ENCODE assay signal across 1 cellular context in the genomic region with DNA sequence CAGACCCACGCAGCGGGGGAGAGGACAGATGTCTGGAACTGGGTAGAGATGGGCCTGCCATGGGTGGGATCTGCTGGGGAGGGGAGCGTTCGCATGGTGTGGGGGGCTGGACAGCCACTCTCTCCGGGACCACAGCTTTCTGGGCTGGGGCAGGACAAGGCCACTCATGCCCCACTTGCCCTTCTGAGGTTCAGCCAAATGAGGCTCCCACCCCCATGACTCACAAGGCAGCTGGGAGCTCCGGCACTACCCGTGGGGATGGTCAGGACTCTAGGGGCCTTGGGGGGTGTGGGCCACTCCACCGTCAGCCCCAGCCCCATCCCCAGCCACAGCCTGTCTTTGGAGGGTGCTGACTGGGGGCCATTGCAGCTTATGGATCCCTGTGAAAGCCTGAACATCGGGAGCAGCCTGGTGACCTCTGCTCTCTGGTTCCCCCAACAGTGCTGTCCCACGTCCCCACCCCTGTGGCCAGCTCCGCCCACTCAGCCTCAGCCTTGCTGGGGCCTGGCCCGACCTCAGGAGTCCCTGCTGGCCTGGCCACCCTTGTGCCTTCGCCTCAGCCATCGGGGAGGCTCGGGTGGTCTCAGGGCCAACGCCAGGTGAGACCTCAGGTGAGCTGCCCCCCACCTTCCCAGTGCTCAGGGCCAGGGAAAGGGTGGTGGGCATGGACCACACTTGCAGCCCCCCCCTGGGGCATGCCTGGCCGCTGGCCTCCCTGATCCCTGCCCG.
TF ChIP-seq lines count a peak whose summit lies in the region.

No MANE protein-coding gene starts in this region.

TF ChIP-seq in HepG2, 621 proteins besides CTCF, POLR2A, EP300 and RAD21 (continued from another document):
- TF ChIP-seq, protein P1, sequence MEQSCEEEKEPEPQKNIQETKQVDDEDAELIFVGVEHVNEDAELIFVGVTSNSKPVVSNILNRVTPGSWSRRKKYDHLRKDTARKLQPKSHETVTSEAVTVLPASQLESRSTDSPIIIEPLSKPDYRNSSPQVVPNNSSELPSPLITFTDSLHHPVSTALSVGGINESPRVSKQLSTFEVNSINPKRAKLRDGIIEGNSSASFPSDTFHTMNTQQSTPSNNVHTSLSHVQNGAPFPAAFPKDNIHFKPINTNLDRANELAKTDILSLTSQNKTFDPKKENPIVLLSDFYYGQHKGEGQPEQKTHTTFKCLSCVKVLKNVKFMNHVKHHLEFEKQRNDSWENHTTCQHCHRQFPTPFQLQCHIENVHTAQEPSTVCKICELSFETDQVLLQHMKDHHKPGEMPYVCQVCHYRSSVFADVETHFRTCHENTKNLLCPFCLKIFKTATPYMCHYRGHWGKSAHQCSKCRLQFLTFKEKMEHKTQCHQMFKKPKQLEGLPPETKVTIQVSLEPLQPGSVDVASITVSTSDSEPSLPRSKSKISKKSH (CRISPR knock-in tag; IDR thresholded peaks at IDR 0.05; ENCODE audit: borderline replicate concordance): no peak; the same call in 1 of the 2 replicates
- TF ChIP-seq EHMT2 (IDR thresholded peaks at IDR 0.05; ENCODE audit: borderline replicate concordance, low read depth, low read length): no peak
- TF ChIP-seq AKAP8 (CRISPR knock-in tag; IDR thresholded peaks at IDR 0.05): no peak
- TF ChIP-seq ZBTB7A (CRISPR knock-in tag; IDR thresholded peaks at IDR 0.05): peak; percentile 27; the same call in 1 of the 2 replicates
- no peak for TF ChIP-seq KDM6A (CRISPR knock-in tag; IDR thresholded peaks at IDR 0.05; ENCODE audit: low read depth)
- TF ChIP-seq, protein P2, sequence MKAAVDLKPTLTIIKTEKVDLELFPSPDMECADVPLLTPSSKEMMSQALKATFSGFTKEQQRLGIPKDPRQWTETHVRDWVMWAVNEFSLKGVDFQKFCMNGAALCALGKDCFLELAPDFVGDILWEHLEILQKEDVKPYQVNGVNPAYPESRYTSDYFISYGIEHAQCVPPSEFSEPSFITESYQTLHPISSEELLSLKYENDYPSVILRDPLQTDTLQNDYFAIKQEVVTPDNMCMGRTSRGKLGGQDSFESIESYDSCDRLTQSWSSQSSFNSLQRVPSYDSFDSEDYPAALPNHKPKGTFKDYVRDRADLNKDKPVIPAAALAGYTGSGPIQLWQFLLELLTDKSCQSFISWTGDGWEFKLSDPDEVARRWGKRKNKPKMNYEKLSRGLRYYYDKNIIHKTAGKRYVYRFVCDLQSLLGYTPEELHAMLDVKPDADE (CRISPR knock-in tag; IDR thresholded peaks at IDR 0.05): no peak
- TF ChIP-seq ZNF468 (CRISPR knock-in tag; IDR thresholded peaks at IDR 0.05): no peak
- TF ChIP-seq, protein P3, sequence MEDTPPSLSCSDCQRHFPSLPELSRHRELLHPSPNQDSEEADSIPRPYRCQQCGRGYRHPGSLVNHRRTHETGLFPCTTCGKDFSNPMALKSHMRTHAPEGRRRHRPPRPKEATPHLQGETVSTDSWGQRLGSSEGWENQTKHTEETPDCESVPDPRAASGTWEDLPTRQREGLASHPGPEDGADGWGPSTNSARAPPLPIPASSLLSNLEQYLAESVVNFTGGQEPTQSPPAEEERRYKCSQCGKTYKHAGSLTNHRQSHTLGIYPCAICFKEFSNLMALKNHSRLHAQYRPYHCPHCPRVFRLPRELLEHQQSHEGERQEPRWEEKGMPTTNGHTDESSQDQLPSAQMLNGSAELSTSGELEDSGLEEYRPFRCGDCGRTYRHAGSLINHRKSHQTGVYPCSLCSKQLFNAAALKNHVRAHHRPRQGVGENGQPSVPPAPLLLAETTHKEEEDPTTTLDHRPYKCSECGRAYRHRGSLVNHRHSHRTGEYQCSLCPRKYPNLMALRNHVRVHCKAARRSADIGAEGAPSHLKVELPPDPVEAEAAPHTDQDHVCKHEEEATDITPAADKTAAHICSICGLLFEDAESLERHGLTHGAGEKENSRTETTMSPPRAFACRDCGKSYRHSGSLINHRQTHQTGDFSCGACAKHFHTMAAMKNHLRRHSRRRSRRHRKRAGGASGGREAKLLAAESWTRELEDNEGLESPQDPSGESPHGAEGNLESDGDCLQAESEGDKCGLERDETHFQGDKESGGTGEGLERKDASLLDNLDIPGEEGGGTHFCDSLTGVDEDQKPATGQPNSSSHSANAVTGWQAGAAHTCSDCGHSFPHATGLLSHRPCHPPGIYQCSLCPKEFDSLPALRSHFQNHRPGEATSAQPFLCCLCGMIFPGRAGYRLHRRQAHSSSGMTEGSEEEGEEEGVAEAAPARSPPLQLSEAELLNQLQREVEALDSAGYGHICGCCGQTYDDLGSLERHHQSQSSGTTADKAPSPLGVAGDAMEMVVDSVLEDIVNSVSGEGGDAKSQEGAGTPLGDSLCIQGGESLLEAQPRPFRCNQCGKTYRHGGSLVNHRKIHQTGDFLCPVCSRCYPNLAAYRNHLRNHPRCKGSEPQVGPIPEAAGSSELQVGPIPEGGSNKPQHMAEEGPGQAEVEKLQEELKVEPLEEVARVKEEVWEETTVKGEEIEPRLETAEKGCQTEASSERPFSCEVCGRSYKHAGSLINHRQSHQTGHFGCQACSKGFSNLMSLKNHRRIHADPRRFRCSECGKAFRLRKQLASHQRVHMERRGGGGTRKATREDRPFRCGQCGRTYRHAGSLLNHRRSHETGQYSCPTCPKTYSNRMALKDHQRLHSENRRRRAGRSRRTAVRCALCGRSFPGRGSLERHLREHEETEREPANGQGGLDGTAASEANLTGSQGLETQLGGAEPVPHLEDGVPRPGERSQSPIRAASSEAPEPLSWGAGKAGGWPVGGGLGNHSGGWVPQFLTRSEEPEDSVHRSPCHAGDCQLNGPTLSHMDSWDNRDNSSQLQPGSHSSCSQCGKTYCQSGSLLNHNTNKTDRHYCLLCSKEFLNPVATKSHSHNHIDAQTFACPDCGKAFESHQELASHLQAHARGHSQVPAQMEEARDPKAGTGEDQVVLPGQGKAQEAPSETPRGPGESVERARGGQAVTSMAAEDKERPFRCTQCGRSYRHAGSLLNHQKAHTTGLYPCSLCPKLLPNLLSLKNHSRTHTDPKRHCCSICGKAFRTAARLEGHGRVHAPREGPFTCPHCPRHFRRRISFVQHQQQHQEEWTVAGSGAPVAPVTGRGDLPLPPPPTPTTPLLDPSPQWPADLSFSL (CRISPR knock-in tag; IDR thresholded peaks at IDR 0.05): 0 out of 2 replicates have a peak, but pooled peaks have one; percentile 7
- TF ChIP-seq FOXC1 (CRISPR knock-in tag; IDR thresholded peaks at IDR 0.05; ENCODE audit: borderline replicate concordance): no peak
- no peak for TF ChIP-seq ADNP (CRISPR knock-in tag; IDR thresholded peaks at IDR 0.05)
- TF ChIP-seq CC2D1A (CRISPR knock-in tag; IDR thresholded peaks at IDR 0.05): no peak
- TF ChIP-seq TSC22D2 (CRISPR knock-in tag; IDR thresholded peaks at IDR 0.05; ENCODE audit: borderline replicate concordance): no peak
- no peak for TF ChIP-seq ZFP41 (CRISPR knock-in tag; IDR thresholded peaks at IDR 0.05; ENCODE audit: borderline replicate concordance)
- TF ChIP-seq, protein P4, sequence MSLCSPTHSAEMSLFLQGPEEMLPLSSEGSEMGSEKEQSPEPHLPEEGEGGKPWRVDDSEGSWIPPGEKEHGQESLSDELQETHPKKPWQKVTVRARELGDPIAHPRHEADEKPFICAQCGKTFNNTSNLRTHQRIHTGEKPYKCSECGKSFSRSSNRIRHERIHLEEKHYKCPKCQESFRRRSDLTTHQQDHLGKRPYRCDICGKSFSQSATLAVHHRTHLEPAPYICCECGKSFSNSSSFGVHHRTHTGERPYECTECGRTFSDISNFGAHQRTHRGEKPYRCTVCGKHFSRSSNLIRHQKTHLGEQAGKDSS (CRISPR knock-in tag; IDR thresholded peaks at IDR 0.05; ENCODE audit: borderline replicate concordance, low read depth): no peak
- TF ChIP-seq TCF7L2 (IDR thresholded peaks at IDR 0.05; ENCODE audit: low read depth, low read length): no peak
- TF ChIP-seq NRL (CRISPR knock-in tag; IDR thresholded peaks at IDR 0.05; ENCODE audit: borderline replicate concordance): no peak; the same call in 1 of the 2 replicates
- TF ChIP-seq, protein P5, sequence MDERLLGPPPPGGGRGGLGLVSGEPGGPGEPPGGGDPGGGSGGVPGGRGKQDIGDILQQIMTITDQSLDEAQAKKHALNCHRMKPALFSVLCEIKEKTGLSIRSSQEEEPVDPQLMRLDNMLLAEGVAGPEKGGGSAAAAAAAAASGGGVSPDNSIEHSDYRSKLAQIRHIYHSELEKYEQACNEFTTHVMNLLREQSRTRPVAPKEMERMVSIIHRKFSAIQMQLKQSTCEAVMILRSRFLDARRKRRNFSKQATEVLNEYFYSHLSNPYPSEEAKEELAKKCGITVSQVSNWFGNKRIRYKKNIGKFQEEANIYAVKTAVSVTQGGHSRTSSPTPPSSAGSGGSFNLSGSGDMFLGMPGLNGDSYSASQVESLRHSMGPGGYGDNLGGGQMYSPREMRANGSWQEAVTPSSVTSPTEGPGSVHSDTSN (CRISPR knock-in tag; IDR thresholded peaks at IDR 0.05): 0 out of 2 replicates have a peak, but pooled peaks have one; percentile 6
- TF ChIP-seq NFKB2 (CRISPR knock-in tag; IDR thresholded peaks at IDR 0.05; ENCODE audit: borderline replicate concordance): no peak
- TF ChIP-seq, protein P6, sequence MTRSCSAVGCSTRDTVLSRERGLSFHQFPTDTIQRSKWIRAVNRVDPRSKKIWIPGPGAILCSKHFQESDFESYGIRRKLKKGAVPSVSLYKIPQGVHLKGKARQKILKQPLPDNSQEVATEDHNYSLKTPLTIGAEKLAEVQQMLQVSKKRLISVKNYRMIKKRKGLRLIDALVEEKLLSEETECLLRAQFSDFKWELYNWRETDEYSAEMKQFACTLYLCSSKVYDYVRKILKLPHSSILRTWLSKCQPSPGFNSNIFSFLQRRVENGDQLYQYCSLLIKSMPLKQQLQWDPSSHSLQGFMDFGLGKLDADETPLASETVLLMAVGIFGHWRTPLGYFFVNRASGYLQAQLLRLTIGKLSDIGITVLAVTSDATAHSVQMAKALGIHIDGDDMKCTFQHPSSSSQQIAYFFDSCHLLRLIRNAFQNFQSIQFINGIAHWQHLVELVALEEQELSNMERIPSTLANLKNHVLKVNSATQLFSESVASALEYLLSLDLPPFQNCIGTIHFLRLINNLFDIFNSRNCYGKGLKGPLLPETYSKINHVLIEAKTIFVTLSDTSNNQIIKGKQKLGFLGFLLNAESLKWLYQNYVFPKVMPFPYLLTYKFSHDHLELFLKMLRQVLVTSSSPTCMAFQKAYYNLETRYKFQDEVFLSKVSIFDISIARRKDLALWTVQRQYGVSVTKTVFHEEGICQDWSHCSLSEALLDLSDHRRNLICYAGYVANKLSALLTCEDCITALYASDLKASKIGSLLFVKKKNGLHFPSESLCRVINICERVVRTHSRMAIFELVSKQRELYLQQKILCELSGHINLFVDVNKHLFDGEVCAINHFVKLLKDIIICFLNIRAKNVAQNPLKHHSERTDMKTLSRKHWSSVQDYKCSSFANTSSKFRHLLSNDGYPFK (CRISPR knock-in tag; IDR thresholded peaks at IDR 0.05; ENCODE audit: borderline replicate concordance): peak; percentile 56; the same call in 1 of the 2 replicates
- TF ChIP-seq, protein P7, sequence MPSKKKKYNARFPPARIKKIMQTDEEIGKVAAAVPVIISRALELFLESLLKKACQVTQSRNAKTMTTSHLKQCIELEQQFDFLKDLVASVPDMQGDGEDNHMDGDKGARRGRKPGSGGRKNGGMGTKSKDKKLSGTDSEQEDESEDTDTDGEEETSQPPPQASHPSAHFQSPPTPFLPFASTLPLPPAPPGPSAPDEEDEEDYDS (CRISPR knock-in tag; IDR thresholded peaks at IDR 0.05): no peak
- no peak for TF ChIP-seq REL (CRISPR knock-in tag; conservative IDR thresholded peaks at IDR 0.05)
